8 cellular contexts compared by ENCODE assay signal in the genomic region with DNA sequence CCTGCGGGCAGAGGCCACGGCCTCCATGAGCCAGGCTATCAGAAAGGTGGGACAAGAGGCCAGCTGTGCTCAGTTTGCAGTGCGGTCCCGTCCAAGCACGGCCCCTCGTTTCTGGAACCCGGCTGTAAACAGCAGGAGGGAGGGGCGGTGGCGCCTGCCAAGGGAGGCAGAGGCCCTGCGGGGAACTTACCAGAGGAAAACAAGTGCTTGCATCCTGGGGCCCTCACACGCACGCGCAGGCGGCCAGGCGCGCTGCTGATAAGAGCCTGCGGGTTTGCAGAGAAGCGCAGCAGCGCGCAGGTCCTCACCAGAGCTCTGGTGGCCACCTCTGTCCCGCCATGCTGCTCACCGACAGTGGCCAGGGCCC. TPM values are rescaled to one million over a fixed set of nuclear protein-coding genes. Genes with fewer than 3 reads are reported as not detected.
DNase-seq lines count a peak whose midpoint lies in the region; ATAC-seq, FAIRE-seq and TF ChIP-seq lines count a peak whose summit lies in the region.

No MANE protein-coding gene starts in this region.

- H3K4me1 ChIP-seq in kidney (ENCODE audit: control insufficient read depth in 1 of 2, insufficient read depth in 1 of 2, low read depth in 1 of 2, low read length in 2 of 2) = peaks cover 5 to 27% of the 10 kb centered on the region in 2 donors

- no peak for FAIRE-seq in kidney (lab: Jason Lieb, UNC)

- intact Hi-C loops in kidney (cut with DNase I) = no loop called here

- no peak for TF ChIP-seq CTCF in kidney (IDR thresholded peaks at IDR 0.05; ENCODE audit: borderline replicate concordance, extremely low read depth, insufficient read depth)

- no peaks in the 10 kb centered on the region for H3K36me3 ChIP-seq in kidney (ENCODE audit: control insufficient read depth in 1 of 2, insufficient read depth in 2 of 2, low read length in 2 of 2)

- H3K4me3 ChIP-seq in kidney (ENCODE audit: low read length in 2 of 2) = no peak overlapping the region

- no peak for ATAC-seq in stimulated activated naive CD8-positive, alpha-beta T cell treated with anti-CD3 and anti-CD28 coated beads, Interleukin-15, Interleukin-2, amounts not matched to agents 100 U/mL and 50 U/mL, for 24 hours
- no peak for ATAC-seq in GM21381 (IDR thresholded peaks at IDR 0.05; ENCODE audit: unreplicated experiment)

- no peaks in the 10 kb centered on the region for H3K9me3 ChIP-seq in kidney (ENCODE audit: control insufficient read depth in 1 of 2, low read length in 2 of 2)

- H3K27ac ChIP-seq in kidney (ENCODE audit: low read depth in 2 of 2, low read length in 2 of 2) = peak overlapping the region; percentile 65 to 76

- no peak overlapping the region for H3K9ac ChIP-seq in kidney (ENCODE audit: low read length in 2 of 2)

- peak; percentile 72 for DNase-seq in NCI-H345 (lab: John Stamatoyannopoulos, UW)
- DNase-seq in activated naive CD4-positive, alpha-beta T cell treated with Interleukin-2 at 50 U/mL for 16 hours = peak; percentile 36
- DNase-seq in kidney = peak; percentile 90
- DNase-seq in stimulated activated naive CD8-positive, alpha-beta T cell treated with anti-CD3 and anti-CD28 coated beads, Interleukin-15, Interleukin-2, amounts not matched to agents 100 U/mL and 50 U/mL, for 24 hours = peak; percentile 41
- no peak for DNase-seq in activated CD8-positive, alpha-beta memory T cell treated with anti-CD3 and anti-CD28 coated beads, Interleukin-2, amount 50 U/mL, for 48 hours
- no peak for DNase-seq in DMS53 (lab: John Stamatoyannopoulos, UW)
- no peak for DNase-seq in HK-2 (ENCODE audit: unreplicated experiment)

RNA-seq across cellular contexts. Expression of gene GPR146, which starts 10.7 kb away (rescaled TPM):
- total RNA-seq in kidney = 10.3 TPM
- polyA plus RNA-seq in kidney (ENCODE audit: insufficient read depth, low read depth, low replicate concordance) = 7.6 TPM

RNA-seq across cellular contexts. Expression of gene GPER1, which starts 32.8 kb away (rescaled TPM):
- total RNA-seq in kidney = 5.2 TPM
- 4.8 TPM for polyA plus RNA-seq in kidney (ENCODE audit: insufficient read depth, low read depth, low replicate concordance)

Comparison
In these comparisons a context has a peak if more than half of its experiments do, and no peak if none do; other contexts are left out.
1. DNase-seq: peak in NCI-H345 (single experiment), activated naive CD4-positive, alpha-beta T cell treated with Interleukin-2 at 50 U/mL for 16 hours (single experiment), kidney (single experiment) and stimulated activated naive CD8-positive, alpha-beta T cell treated with anti-CD3 and anti-CD28 coated beads, Interleukin-15, Interleukin-2, amounts not matched to agents 100 U/mL and 50 U/mL, for 24 hours (single experiment); none in activated CD8-positive, alpha-beta memory T cell treated with anti-CD3 and anti-CD28 coated beads, Interleukin-2, amount 50 U/mL, for 48 hours (single experiment), DMS53 (single experiment) and HK-2 (single experiment).